In genomic region chr20:4633379-4633778, GRCh38 we compare ENCODE assay signal across 16 cellular contexts.
"Had no signal": no experiment of that assay in that cellular context is flagged by ENCODE, and none has a peak within 500 bp of the region (broad histone marks: within the 10 kb centered on the region; RNA-seq: fewer than 3 reads in every experiment).

No MANE protein-coding gene starts in this region.

- H3K27me3 ChIP-seq: dorsolateral prefrontal cortex, hepatocyte, transverse colon had no signal

- H3K27me3 Mint-ChIP-seq: stimulated activated memory B cell treated with anti-CD40 and anti-IgM and Interleukin-4, amounts not matched to agents 10 μg/mL and 1 μg/mL and 100 μg/mL, for 72 hours had no signal

- H3K9me3 Mint-ChIP-seq: activated naive CD4-positive, alpha-beta T cell treated with anti-CD3 and anti-CD28 coated beads, Interleukin-2, amount 10 ng/mL, durations not matched to agents 7 days and 5 days; activated T-helper 2 cell treated with anti-CD3 and anti-CD28 coated beads, Interferon-gamma antibody, Interleukin-2, Interleukin-4, amounts not matched to agents 10 μg/mL and 5 μg/mL and 100 μg/mL, durations not matched to agents 14 hours and 24 hours and 36 hours had no signal

- ATAC-seq: stimulated activated memory B cell treated with anti-CD40 and anti-IgM and Interleukin-4, amounts not matched to agents 10 μg/mL and 1 μg/mL and 100 μg/mL, for 72 hours had no signal

- H3K36me3 ChIP-seq: transverse colon had no signal

- H3K4me3 ChIP-seq: dorsolateral prefrontal cortex, hepatocyte, transverse colon had no signal

- H3K36me3 Mint-ChIP-seq: activated naive CD4-positive, alpha-beta T cell treated with anti-CD3 and anti-CD28 coated beads, Interleukin-2, amount 10 ng/mL, durations not matched to agents 7 days and 5 days; brain; naive B cell; stimulated activated memory B cell treated with anti-CD40 and anti-IgM and Interleukin-4, amounts not matched to agents 10 μg/mL and 1 μg/mL and 100 μg/mL, for 72 hours had no signal

- H3K4me2 ChIP-seq: hepatocyte had no signal

- H2AFZ ChIP-seq: hepatocyte had no signal

- H3K9me3 ChIP-seq: transverse colon had no signal

- H3K27ac Mint-ChIP-seq: activated naive CD4-positive, alpha-beta T cell treated with anti-CD3 and anti-CD28 coated beads, Interleukin-2, amount 10 ng/mL, durations not matched to agents 7 days and 5 days; activated T-helper 2 cell treated with anti-CD3 and anti-CD28 coated beads, Interferon-gamma antibody, Interleukin-2, Interleukin-4, amounts not matched to agents 10 μg/mL and 5 μg/mL and 100 μg/mL, durations not matched to agents 14 hours and 24 hours and 36 hours; brain; naive B cell; stimulated activated memory B cell treated with anti-CD40 and anti-IgM and Interleukin-4, amounts not matched to agents 10 μg/mL and 1 μg/mL and 100 μg/mL, for 72 hours had no signal

- H3K27ac ChIP-seq: dorsolateral prefrontal cortex, hepatocyte, transverse colon had no signal

- H3K4me1 Mint-ChIP-seq: activated naive CD4-positive, alpha-beta T cell treated with anti-CD3 and anti-CD28 coated beads, Interleukin-2, amount 10 ng/mL, durations not matched to agents 7 days and 5 days had no signal

- H3K79me2 ChIP-seq: hepatocyte had no signal

- H3K4me3 Mint-ChIP-seq: activated naive CD4-positive, alpha-beta T cell treated with anti-CD3 and anti-CD28 coated beads, Interleukin-2, amount 10 ng/mL, durations not matched to agents 7 days and 5 days; brain; naive B cell; stimulated activated memory B cell treated with anti-CD40 and anti-IgM and Interleukin-4, amounts not matched to agents 10 μg/mL and 1 μg/mL and 100 μg/mL, for 72 hours had no signal

- DNase-seq: activated CD4-positive, alpha-beta T cell treated with anti-CD3 and anti-CD28 coated beads, Interleukin-2, amount 50 U/mL, for 1 hour; activated CD4-positive, CD25-positive, alpha-beta regulatory T cell; activated naive CD4-positive, alpha-beta T cell treated with anti-CD3 and anti-CD28 coated beads, Interleukin-2, amount 10 ng/mL, durations not matched to agents 7 days and 5 days; activated T-cell treated with anti-CD3 and anti-CD28 coated beads for 4 hours; dorsolateral prefrontal cortex; left ventricle myocardium superior; midbrain; naive B cell; retina; substantia nigra; transverse colon had no signal

- FAIRE-seq: small intestine had no signal

- H3K4me1 ChIP-seq: transverse colon had no signal
